ENCODE assay signal across 28 cellular contexts in the genomic region with DNA sequence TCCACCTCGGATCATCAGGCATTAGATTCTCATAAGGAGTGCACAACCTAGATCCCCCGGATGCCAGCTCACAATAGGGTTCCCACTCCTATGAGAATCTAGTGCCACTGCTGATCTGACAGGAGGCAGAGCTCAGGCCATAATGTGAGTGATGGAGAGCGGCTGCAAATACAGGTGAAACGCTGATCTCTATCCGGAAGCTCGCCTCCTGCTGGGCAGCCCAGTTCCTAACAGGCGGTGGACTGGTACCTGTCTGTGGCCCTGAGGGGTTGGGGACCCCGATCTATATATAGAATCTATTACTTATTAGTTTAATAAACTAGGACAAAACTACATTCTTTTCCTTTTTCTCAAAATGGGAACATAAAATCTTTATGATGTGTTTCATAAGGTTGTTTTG.
DNase-seq lines count a peak whose midpoint lies in the region; ATAC-seq, FAIRE-seq and TF ChIP-seq lines count a peak whose summit lies in the region.
"Had no signal": no experiment of that assay in that cellular context is flagged by ENCODE, and none has a peak within 500 bp of the region (broad histone marks: within the 10 kb centered on the region; RNA-seq: fewer than 3 reads in every experiment).

No MANE protein-coding gene starts in this region.

- peak; percentile 70 for ATAC-seq in K562
- no peak for ATAC-seq in naive thymus-derived CD8-positive, alpha-beta T cell
- ATAC-seq in GM21576 (IDR thresholded peaks at IDR 0.05; ENCODE audit: unreplicated experiment), result no peak
- no peak for ATAC-seq in GM18861 (IDR thresholded peaks at IDR 0.05; ENCODE audit: unreplicated experiment)
- no peak for ATAC-seq in GM21737 (IDR thresholded peaks at IDR 0.05; ENCODE audit: unreplicated experiment)
- ATAC-seq: activated CD4-positive, CD25-positive, alpha-beta regulatory T cell treated with anti-CD3 and anti-CD28 coated beads, Interleukin-2, amount 50 U/mL, for 24 hours; left lung; Right ventricle myocardium inferior had no signal

- H3K9me1 ChIP-seq in K562 (ENCODE audit: control insufficient read depth, insufficient read depth, low read length), result no peaks in the 10 kb centered on the region

- in situ Hi-C loops in K562 (cut with MboI), result no loop called here

- no peak overlapping the region for H3K9ac ChIP-seq in Karpas-422 (ENCODE audit: low read length)
- no peak overlapping the region for H3K9ac ChIP-seq in K562 (ENCODE audit: insufficient read depth in 1 of 2, low read depth in 2 of 2, low read length in 2 of 2)

- no peak for TF ChIP-seq EP300 in K562 (IDR thresholded peaks at IDR 0.05; ENCODE audit: low read length)

- H3K36me3 ChIP-seq in Karpas-422 (ENCODE audit: insufficient read depth, low read length) (no peaks in the 10 kb centered on the region), K562 (ENCODE audit: control insufficient read depth, insufficient read depth, low read length) (no peaks in the 10 kb centered on the region)
- H3K36me3 ChIP-seq: left lung, spleen, vagina had no signal

- TF ChIP-seq CTCF in K562 (IDR thresholded peaks at IDR 0.05 in 2 of 3, conservative IDR thresholded peaks at IDR 0.05 in 1 of 3; ENCODE audit: insufficient read depth in 2 of 3, low read depth in 1 of 3, low read length in 3 of 3) (peak; percentile 31 to 38 (median 32); a peak in 4 of 6 replicates), neural crest cell (conservative IDR thresholded peaks at IDR 0.05) (no peak)

- no peak for TF ChIP-seq POLR2A in K562 (conservative IDR thresholded peaks at IDR 0.05)

- peaks cover 14% of the 10 kb centered on the region for H3K9me3 Mint-ChIP-seq in neural crest cell
- peaks cover 0 to 4% (median 1%) of the 10 kb centered on the region in 9 donors for H3K9me3 Mint-ChIP-seq in naive thymus-derived CD8-positive, alpha-beta T cell

- H3K4me2 ChIP-seq in Karpas-422 (ENCODE audit: low read depth, low read length, poor library complexity, severe bottlenecking) (no peak overlapping the region), K562 (ENCODE audit: insufficient read depth, low read length) (no peak overlapping the region)

- intact Hi-C loops in K562 (cut with micrococcal nuclease), result no loop called here

- H3K4me1 Mint-ChIP-seq in neural crest cell, result no peaks in the 10 kb centered on the region
- no peaks in the 10 kb centered on the region for H3K4me1 Mint-ChIP-seq in naive thymus-derived CD8-positive, alpha-beta T cell
- H3K4me1 Mint-ChIP-seq: activated naive CD8-positive, alpha-beta T cell treated with anti-CD3 and anti-CD28 coated beads, Interleukin-2, amount 10 ng/mL, durations not matched to agents 7 days and 5 days; CD4-positive, CD25-positive, alpha-beta regulatory T cell; naive B cell had no signal

- H4K20me1 ChIP-seq in Karpas-422 (ENCODE audit: insufficient read depth, low read depth, low read length) (no peaks in the 10 kb centered on the region), K562 (replicated peaks; ENCODE audit: control insufficient read depth, insufficient read depth, low read length) (no peaks in the 10 kb centered on the region)

- peak overlapping the region; percentile 43 for H3K27ac Mint-ChIP-seq in neural crest cell (ENCODE audit: unreplicated experiment)
- H3K27ac Mint-ChIP-seq in naive thymus-derived CD8-positive, alpha-beta T cell, result no peak overlapping the region
- H3K27ac Mint-ChIP-seq: activated CD4-positive, alpha-beta memory T cell treated with anti-CD3 and anti-CD28 coated beads for 36 hours; activated naive CD8-positive, alpha-beta T cell treated with anti-CD3 and anti-CD28 coated beads, Interleukin-2, amount 10 ng/mL, durations not matched to agents 7 days and 5 days; CD4-positive, CD25-positive, alpha-beta regulatory T cell; naive B cell had no signal

- H3K9me2 ChIP-seq in Karpas-422 (replicated peaks; ENCODE audit: insufficient read depth, low read length), result no peaks in the 10 kb centered on the region

- H3K27me3 ChIP-seq in Karpas-422 (ENCODE audit: low read length) (no peaks in the 10 kb centered on the region), K562 (ENCODE audit: control insufficient read depth in 2 of 2, insufficient read depth in 2 of 2, low read length in 2 of 2) (no peaks in the 10 kb centered on the region)
- H3K27me3 ChIP-seq: left lung, spleen, vagina had no signal

- no peaks in the 10 kb centered on the region for H3K9me3 ChIP-seq in Karpas-422 (ENCODE audit: low read length)
- no peaks in the 10 kb centered on the region for H3K9me3 ChIP-seq in K562 (replicated peaks; ENCODE audit: control insufficient read depth, insufficient read depth, low read depth, low read length)
- H3K9me3 ChIP-seq: left lung, spleen, vagina had no signal

- CTCF ChIA-PET in K562 (lab: Yijun Ruan, JAX; ENCODE audit: low intra/inter-chr PET ratio), result no interaction called here

- WGBS in K562 (ENCODE audit: insufficient coverage, low coverage, missing lambda C conversion rate), result 0% methylated on average over 8 of the region's 8 CpGs

- H3K27me3 Mint-ChIP-seq in neural crest cell (ENCODE audit: low read depth), result no peaks in the 10 kb centered on the region
- no peaks in the 10 kb centered on the region for H3K27me3 Mint-ChIP-seq in naive thymus-derived CD8-positive, alpha-beta T cell
- H3K27me3 Mint-ChIP-seq: activated CD4-positive, alpha-beta memory T cell treated with anti-CD3 and anti-CD28 coated beads for 36 hours; activated naive CD8-positive, alpha-beta T cell treated with anti-CD3 and anti-CD28 coated beads, Interleukin-2, amount 10 ng/mL, durations not matched to agents 7 days and 5 days; CD4-positive, CD25-positive, alpha-beta regulatory T cell; naive B cell had no signal

- no TSS peak for BruUV-seq in K562 (replicated peaks; lab: Mats Ljungman, UMichigan)

- no peak overlapping the region for H3K4me3 ChIP-seq in Karpas-422 (ENCODE audit: low read length)
- no peak overlapping the region for H3K4me3 ChIP-seq in K562
- H3K4me3 ChIP-seq: left lung, spleen, vagina had no signal

- H3K27ac ChIP-seq in Karpas-422 (ENCODE audit: low read length) (no peak overlapping the region), K562 (ENCODE audit: extremely low read depth, low read depth, low read length) (no peak overlapping the region)
- H3K27ac ChIP-seq: left lung, spleen, vagina had no signal

- H3K36me3 Mint-ChIP-seq in neural crest cell (ENCODE audit: low read depth), result peaks cover 6% of the 10 kb centered on the region
- no peaks in the 10 kb centered on the region for H3K36me3 Mint-ChIP-seq in naive thymus-derived CD8-positive, alpha-beta T cell
- H3K36me3 Mint-ChIP-seq: activated CD4-positive, alpha-beta memory T cell treated with anti-CD3 and anti-CD28 coated beads for 36 hours; activated naive CD8-positive, alpha-beta T cell treated with anti-CD3 and anti-CD28 coated beads, Interleukin-2, amount 10 ng/mL, durations not matched to agents 7 days and 5 days; CD4-positive, CD25-positive, alpha-beta regulatory T cell; naive B cell had no signal

- H3K79me2 ChIP-seq in Karpas-422 (ENCODE audit: low read length) (no peaks in the 10 kb centered on the region), K562 (ENCODE audit: control insufficient read depth, insufficient read depth, low read length) (no peaks in the 10 kb centered on the region)

- DNase-seq in ELF-1 (ENCODE audit: low read depth, low spot score) (peak; percentile 12), Karpas-422 (peak; percentile 44), K562 (ENCODE audit: extremely low read depth in 1 of 4, low spot score in 3 of 4) (peak in 1 of 4 experiments; percentile 17), neural crest cell (ENCODE audit: low read depth, low spot score) (no peak)
- no peak for DNase-seq in naive thymus-derived CD8-positive, alpha-beta T cell
- DNase-seq: activated CD4-positive, alpha-beta memory T cell treated with anti-CD3 and anti-CD28 coated beads for 36 hours; activated effector memory CD4-positive, alpha-beta T cell treated with Interleukin-2 at 50 U/mL for 16 hours; activated naive CD8-positive, alpha-beta T cell treated with anti-CD3 and anti-CD28 coated beads, Interleukin-2, amount 10 ng/mL, durations not matched to agents 7 days and 5 days; CD4-positive, CD25-positive, alpha-beta regulatory T cell; cerebellar nuclear complex; head of caudate nucleus; KG1; naive B cell; NCI-H1436; NCI-H2171 treated with DMSO at 0.1 percent for 48 hours; retina; spleen; stimulated activated CD4-positive, alpha-beta T cell treated with anti-CD3 and anti-CD28 coated beads, Interleukin-4, amount 100 ng/mL, for 1 hour; stimulated activated naive CD4-positive, alpha-beta T cell; T1000 had no signal

- H3K4me1 ChIP-seq in Karpas-422 (ENCODE audit: low read length) (no peaks in the 10 kb centered on the region), K562 (replicated peaks in 1 of 2; ENCODE audit: control insufficient read depth in 2 of 2, insufficient read depth in 2 of 2, low read length in 2 of 2) (no peaks in the 10 kb centered on the region)
- H3K4me1 ChIP-seq: left lung, spleen, vagina had no signal

- peak; percentile 23 for FAIRE-seq in K562 (lab: Jason Lieb, UNC)
- FAIRE-seq: D721Med had no signal

- H3K4me3 Mint-ChIP-seq in neural crest cell, result no peak overlapping the region
- H3K4me3 Mint-ChIP-seq in naive thymus-derived CD8-positive, alpha-beta T cell, result no peak overlapping the region
- H3K4me3 Mint-ChIP-seq: activated CD4-positive, alpha-beta memory T cell treated with anti-CD3 and anti-CD28 coated beads for 36 hours; activated naive CD8-positive, alpha-beta T cell treated with anti-CD3 and anti-CD28 coated beads, Interleukin-2, amount 10 ng/mL, durations not matched to agents 7 days and 5 days; CD4-positive, CD25-positive, alpha-beta regulatory T cell; naive B cell had no signal

- POLR2A ChIA-PET in K562 (lab: Yijun Ruan, JAX), result interaction anchor here (0.7 kb wide), 1 partner anchor 8 kb away, joined by 3 read pairs; no protein-coding TSS in a partner anchor
- POLR2A ChIA-PET in naive thymus-derived CD8-positive, alpha-beta T cell (lab: Charles Lee), result no interaction called here

- no peak overlapping the region for H2AFZ ChIP-seq in Karpas-422 (ENCODE audit: low read length)
- H2AFZ ChIP-seq in K562 (ENCODE audit: low read depth, low read length), result no peak overlapping the region

- TF ChIP-seq RAD21 in K562 (CRISPR knock-in tag; conservative IDR thresholded peaks at IDR 0.05 in 1 of 2, IDR thresholded peaks at IDR 0.05 in 1 of 2), result peak in 1 of 2 experiments; percentile 38; a peak in 2 of 4 replicates

TF ChIP-seq in K562, 482 proteins besides CTCF, POLR2A, EP300 and RAD21 (continues in another document):
- no peak for TF ChIP-seq ZNF695 (CRISPR knock-in tag; IDR thresholded peaks at IDR 0.05)
- no peak for TF ChIP-seq ARID1B (IDR thresholded peaks at IDR 0.05)
- no peak for TF ChIP-seq BRCA1 (IDR thresholded peaks at IDR 0.05)
- no peak for TF ChIP-seq BRCA1 (CRISPR knock-in tag; IDR thresholded peaks at IDR 0.05)
- no peak for TF ChIP-seq SRSF9 (IDR thresholded peaks at IDR 0.05; ENCODE audit: borderline replicate concordance, low read depth, low read length)

Comparison
In these comparisons a context has a peak if more than half of its experiments do, and no peak if none do; other contexts are left out.
1. DNase-seq: peak in ELF-1 (single experiment) and Karpas-422 (single experiment); none in neural crest cell (single experiment) and naive thymus-derived CD8-positive, alpha-beta T cell (0 of 10).